8 cellular contexts compared by ENCODE assay signal in genomic region chr4:56435748-56436442, GRCh38. TPM values are rescaled to one million over a fixed set of nuclear protein-coding genes. Genes with fewer than 3 reads are reported as not detected.
A peak's percentile ranks its signal among the peaks of the same experiment; 100 is the strongest.
DNase-seq lines count a peak whose midpoint lies in the region; ATAC-seq, FAIRE-seq and TF ChIP-seq lines count a peak whose summit lies in the region.

PAICS (plus strand) TSS chr4:56436260; CDS start chr4:56436313, 53 bp downstream.

- H3K27me3 Mint-ChIP-seq in progenitor cell of endocrine pancreas = no peaks in the 10 kb centered on the region

- peak; percentile 80 for TF ChIP-seq POLR2A in GM12892 (IDR thresholded peaks at IDR 0.05; ENCODE audit: low read depth, low read length)

- FAIRE-seq in GM12892 (lab: Jason Lieb, UNC) = no peak

- intact Hi-C loops in left cardiac atrium (cut with DNase I) = no loop called here

- DNase-seq in GM12892 (ENCODE audit: insufficient read length) = peak; percentile 66
- DNase-seq in NCI-H146 (lab: John Stamatoyannopoulos, UW) = peak; percentile 98
- DNase-seq in T-helper 1 cell = peak; percentile 91 to 97 (median 94)
- peak; percentile 89 for DNase-seq in amniotic epithelial cell (ENCODE audit: low read depth)
- peak; percentile 95 for DNase-seq in left cardiac atrium
- DNase-seq in progenitor cell of endocrine pancreas (ENCODE audit: low spot score, unreplicated experiment) = peak; percentile 96
- peak; percentile 94 for DNase-seq in ureter (ENCODE audit: low spot score)

- no peak for TF ChIP-seq CTCF in progenitor cell of endocrine pancreas (IDR thresholded peaks at IDR 0.05; ENCODE audit: unreplicated experiment)

- H3K36me3 Mint-ChIP-seq in progenitor cell of endocrine pancreas (ENCODE audit: insufficient read depth) = no peaks in the 10 kb centered on the region

- H3K4me1 Mint-ChIP-seq in progenitor cell of endocrine pancreas (ENCODE audit: low read depth) = peaks cover 24% of the 10 kb centered on the region

- ATAC-seq in HG02852 (IDR thresholded peaks at IDR 0.05; ENCODE audit: unreplicated experiment) = peak; percentile 65
- ATAC-seq in left cardiac atrium = peak; percentile 91 to 94

- no peaks in the 10 kb centered on the region for H3K9me3 Mint-ChIP-seq in progenitor cell of endocrine pancreas (ENCODE audit: low read depth)

- peak within 1 kb of the TSS; percentile 96 for H3K4me3 Mint-ChIP-seq in progenitor cell of endocrine pancreas (ENCODE audit: low read depth)

- H3K27ac Mint-ChIP-seq in progenitor cell of endocrine pancreas = peak within 1 kb of the TSS; percentile 97

RNA-seq across cellular contexts. Expression of gene PAICS, which starts in this region (rescaled TPM):
- 264 TPM for polyA plus RNA-seq in GM12892 (2012; ENCODE audit: missing spikeins)
- total RNA-seq in left cardiac atrium (10 to 100 TPM; 21.8 to 34.6 TPM), progenitor cell of endocrine pancreas (131 and 138 TPM in 2 replicates), ureter (80.8 TPM)

Comparison
In these comparisons a context has a peak if more than half of its experiments do, and no peak if none do; other contexts are left out.
1. Peak in every context shown above with its lines: DNase-seq and ATAC-seq.